ENCODE assay signal across 27 cellular contexts in genomic region chrX:72568406-72569092, GRCh38. TPM values are rescaled to one million over a fixed set of nuclear protein-coding genes. Genes with fewer than 3 reads are reported as not detected.
A peak's percentile ranks its signal among the peaks of the same experiment; 100 is the strongest.
DNase-seq lines count a peak whose midpoint lies in the region; ATAC-seq and TF ChIP-seq lines count a peak whose summit lies in the region.
"Had no signal": no experiment of that assay in that cellular context is flagged by ENCODE, and none has a peak within 500 bp of the region (broad histone marks: within the 10 kb centered on the region; RNA-seq: fewer than 3 reads in every experiment).

No MANE protein-coding gene starts in this region.

- H3K27ac ChIP-seq in SK-N-SH (ENCODE audit: low read depth in 2 of 2, low read length in 1 of 2), result no peak overlapping the region
- H3K27ac ChIP-seq in foreskin keratinocyte, result no peak overlapping the region
- H3K27ac ChIP-seq: 22Rv1, esophagus muscularis mucosa, transverse colon had no signal

- H4K20me1 ChIP-seq in SK-N-SH (ENCODE audit: insufficient read depth), result peaks cover 11% of the 10 kb centered on the region

- H3K36me3 Mint-ChIP-seq in immature natural killer cell, result peaks cover 0 to 16% (median 3%) of the 10 kb centered on the region in 3 donors

- H3K4me2 ChIP-seq in SK-N-SH, result no peak overlapping the region

- no peaks in the 10 kb centered on the region for H3F3A ChIP-seq in SK-N-SH (replicated peaks; ENCODE audit: insufficient read depth)

- no peaks in the 10 kb centered on the region for H3K9me3 ChIP-seq in SK-N-SH
- H3K9me3 ChIP-seq: esophagus muscularis mucosa, transverse colon had no signal

- ATAC-seq in SK-N-SH treated with all-trans-retinoic acid at 6 μM for 48 hours, result no peak
- ATAC-seq in foreskin keratinocyte, result no peak
- ATAC-seq in GM21381 (IDR thresholded peaks at IDR 0.05; ENCODE audit: unreplicated experiment), result no peak
- ATAC-seq: activated CD8-positive, alpha-beta T cell treated with anti-CD3 and anti-CD28 coated beads for 36 hours had no signal

- TF ChIP-seq RAD21 in SK-N-SH (IDR thresholded peaks at IDR 0.05; ENCODE audit: low read length), result no peak

- H3K79me2 ChIP-seq in SK-N-SH (ENCODE audit: insufficient read depth), result peaks cover 15% of the 10 kb centered on the region

- 82% methylated on average over 6 of the region's 6 CpGs for WGBS in SK-N-SH (ENCODE audit: low lambda C conversion rate)

- no peak overlapping the region for H3K4me3 ChIP-seq in SK-N-SH (ENCODE audit: low read depth in 2 of 2, low read length in 1 of 2)
- H3K4me3 ChIP-seq: esophagus muscularis mucosa, transverse colon had no signal

- H3K27me3 ChIP-seq in SK-N-SH (ENCODE audit: insufficient read depth) (no peaks in the 10 kb centered on the region), foreskin keratinocyte (no peaks in the 10 kb centered on the region)
- H3K27me3 ChIP-seq: esophagus muscularis mucosa, transverse colon had no signal

- peaks cover 4 to 7% of the 10 kb centered on the region in 2 donors for H3K4me1 Mint-ChIP-seq in immature natural killer cell

- no peak overlapping the region for H3K27ac Mint-ChIP-seq in immature natural killer cell
- H3K27ac Mint-ChIP-seq: activated CD8-positive, alpha-beta T cell treated with anti-CD3 and anti-CD28 coated beads for 36 hours; activated naive CD8-positive, alpha-beta T cell treated with anti-CD3 and anti-CD28 coated beads for 36 hours; brain; progenitor cell of endocrine pancreas had no signal

- no peak overlapping the region for H2AFZ ChIP-seq in SK-N-SH (ENCODE audit: low read depth)

- peaks cover 2 to 6% (median 3%) of the 10 kb centered on the region in 3 donors for H3K27me3 Mint-ChIP-seq in immature natural killer cell (ENCODE audit: low read depth in 3 of 3)
- H3K27me3 Mint-ChIP-seq: activated CD8-positive, alpha-beta T cell treated with anti-CD3 and anti-CD28 coated beads for 36 hours; activated naive CD8-positive, alpha-beta T cell treated with anti-CD3 and anti-CD28 coated beads for 36 hours; progenitor cell of endocrine pancreas had no signal

- TF ChIP-seq CTCF in SK-N-SH (IDR thresholded peaks at IDR 0.05), result no peak
- no peak for TF ChIP-seq CTCF in foreskin keratinocyte (conservative IDR thresholded peaks at IDR 0.05)

- no peak for TF ChIP-seq EP300 in SK-N-SH (IDR thresholded peaks at IDR 0.05; ENCODE audit: borderline replicate concordance in 1 of 2, low read depth in 1 of 2, low read length in 1 of 2)

- CTCF ChIA-PET in SK-N-SH (lab: Yijun Ruan, JAX), result no interaction called here

- H3K9me2 ChIP-seq in SK-N-SH, result no peaks in the 10 kb centered on the region

- H3K36me3 ChIP-seq in SK-N-SH (replicated peaks in 1 of 2; ENCODE audit: control insufficient read depth in 1 of 2, insufficient read depth in 2 of 2, low read length in 1 of 2), result peaks cover 45 to 55% of the 10 kb centered on the region in 2 experiments
- H3K36me3 ChIP-seq: transverse colon had no signal

- H3K9ac ChIP-seq in SK-N-SH, result no peak overlapping the region

- H3K4me3 Mint-ChIP-seq in immature natural killer cell, result no peak overlapping the region
- H3K4me3 Mint-ChIP-seq: activated CD8-positive, alpha-beta T cell treated with anti-CD3 and anti-CD28 coated beads for 36 hours; activated naive CD8-positive, alpha-beta T cell treated with anti-CD3 and anti-CD28 coated beads for 36 hours; brain had no signal

- DNase-seq in SK-N-SH (no peak), astrocyte of the hippocampus (ENCODE audit: low read depth, low spot score) (peak; percentile 51), fibroblast of the conjunctiva (ENCODE audit: low read depth) (peak; percentile 42), immature natural killer cell (no peak), foreskin keratinocyte (no peak), COLO668 (lab: John Stamatoyannopoulos, UW; ENCODE audit: unreplicated experiment) (no peak)
- DNase-seq: activated CD4-positive, CD25-positive, alpha-beta regulatory T cell treated with anti-CD3 and anti-CD28 coated beads, Interleukin-2, amount 50 U/mL, for 72 hours; activated CD8-positive, alpha-beta T cell treated with anti-CD3 and anti-CD28 coated beads for 36 hours; activated naive CD8-positive, alpha-beta T cell treated with anti-CD3 and anti-CD28 coated beads for 36 hours; AML-193; CD8-positive, alpha-beta memory T cell; DMS153; effector memory CD4-positive, alpha-beta T cell; GDM1; Kasumi-1; mammary epithelial cell; NCI-H1092 treated with DMSO at 0.1 percent for 48 hours; NCI-H1930; NCI-H226; NCI-H774; transverse colon had no signal

- no peaks in the 10 kb centered on the region; a peak in 1 of 4 replicates for H3K4me1 ChIP-seq in SK-N-SH (ENCODE audit: control insufficient read depth in 1 of 2, insufficient read depth in 2 of 2, low read depth in 1 of 2, low read length in 1 of 2)
- H3K4me1 ChIP-seq in foreskin keratinocyte, result no peaks in the 10 kb centered on the region

- no peaks in the 10 kb centered on the region for H3K9me3 Mint-ChIP-seq in immature natural killer cell
- H3K9me3 Mint-ChIP-seq: activated CD8-positive, alpha-beta T cell treated with anti-CD3 and anti-CD28 coated beads for 36 hours; activated naive CD8-positive, alpha-beta T cell treated with anti-CD3 and anti-CD28 coated beads for 36 hours; brain had no signal

- POLR2A ChIA-PET in SK-N-SH (lab: Yijun Ruan, JAX), result no interaction called here

TF ChIP-seq in SK-N-SH, 30 proteins besides CTCF, POLR2A, EP300 and RAD21:
- TF ChIP-seq RXRA (IDR thresholded peaks at IDR 0.05; ENCODE audit: borderline replicate concordance, low read depth) (peak; percentile 71; the same call in 1 of the 2 replicates), RFX5 (IDR thresholded peaks at IDR 0.05; ENCODE audit: low read length) (no peak), FOXM1 (IDR thresholded peaks at IDR 0.05; ENCODE audit: low read depth) (no peak), NFIC (IDR thresholded peaks at IDR 0.05; ENCODE audit: borderline replicate concordance) (peak; percentile 80), MEF2A (IDR thresholded peaks at IDR 0.05; ENCODE audit: borderline replicate concordance, low read depth) (peak; percentile 14; the same call in 1 of the 2 replicates), USF1 (IDR thresholded peaks at IDR 0.05; ENCODE audit: borderline replicate concordance, low read depth) (no peak), SIN3A (IDR thresholded peaks at IDR 0.05; ENCODE audit: borderline replicate concordance, low read depth, low read length) (no peak)
TF ChIP-seq in SK-N-SH: peak in this region for 3.

TF ChIP-seq in SK-N-SH treated with all-trans-retinoic acid at 6 μM for 48 hours, 23 proteins besides CTCF, POLR2A, EP300 and RAD21:
- TF ChIP-seq RARB (CRISPR knock-in tag; IDR thresholded peaks at IDR 0.05) (no peak), ZFP30 (CRISPR knock-in tag; IDR thresholded peaks at IDR 0.05) (no peak)

RNA-seq across cellular contexts. Expression of gene HDAC8, which starts 4.1 kb away (rescaled TPM):
- polyA plus RNA-seq in SK-N-SH (2012; rRNA removed) (30.6 and 38.7 TPM in 2 replicates), immature natural killer cell (10 to 100 TPM; 13.8 to 39.6 (median 20.9) TPM), foreskin keratinocyte (19.8 and 21.6 TPM in 2 replicates)
- polyA plus RNA-seq in SK-N-SH (2012; cell fraction: cytosol; rRNA removed), result 38.4 and 43.3 TPM in 2 replicates
- polyA plus RNA-seq in SK-N-SH (2012; cell fraction: nucleus; rRNA removed), result 20.7 and 34.8 TPM in 2 replicates
- 21.0 and 23.1 TPM in 2 replicates for total RNA-seq in foreskin keratinocyte

Comparison
In these comparisons a context has a peak if more than half of its experiments do, and no peak if none do; other contexts are left out.
1. DNase-seq: peak in astrocyte of the hippocampus (single experiment) and fibroblast of the conjunctiva (single experiment); none in SK-N-SH (single experiment), immature natural killer cell (0 of 3), foreskin keratinocyte (0 of 2) and COLO668 (single experiment).